18 cellular contexts compared by ENCODE assay signal in genomic region chr13:58160980-58161379, GRCh38.
DNase-seq lines count a peak whose midpoint lies in the region; ATAC-seq and TF ChIP-seq lines count a peak whose summit lies in the region.
"Had no signal": no experiment of that assay in that cellular context is flagged by ENCODE, and none has a peak within 500 bp of the region (broad histone marks: within the 10 kb centered on the region; RNA-seq: fewer than 3 reads in every experiment).

No MANE protein-coding gene starts in this region.

- no peaks in the 10 kb centered on the region for H3K4me1 ChIP-seq in GM23338 (ENCODE audit: insufficient read depth)
- no peaks in the 10 kb centered on the region for H3K4me1 ChIP-seq in HEK293 (ENCODE audit: control insufficient read depth, insufficient read depth, low read length)
- peaks cover 13% of the 10 kb centered on the region for H3K4me1 ChIP-seq in neuron (ENCODE audit: insufficient read depth, low read length)
- H3K4me1 ChIP-seq: A549; BLaER1 treated with 17β-estradiol and CSF1 and Interleukin-3, amounts not matched to agents 10 nM and 100 nM; Caco-2 had no signal

- H3K4me1 Mint-ChIP-seq in GM23338 (peaks cover 2% of the 10 kb centered on the region; the same call in 1 of the 3 replicates), nephron progenitor cell (no peaks in the 10 kb centered on the region)
- H3K4me1 Mint-ChIP-seq: B cell had no signal

- no peaks in the 10 kb centered on the region for H3K9me3 ChIP-seq in HEK293 (ENCODE audit: control insufficient read depth, insufficient read depth, low read depth, low read length)
- no peaks in the 10 kb centered on the region for H3K9me3 ChIP-seq in neuron (ENCODE audit: low read length)
- H3K9me3 ChIP-seq: A549; BLaER1 treated with 17β-estradiol and CSF1 and Interleukin-3, amounts not matched to agents 10 nM and 100 nM; Caco-2 had no signal

- H3K27me3 ChIP-seq in GM23338 (ENCODE audit: insufficient read depth) = no peaks in the 10 kb centered on the region
- H3K27me3 ChIP-seq in neuron (ENCODE audit: insufficient read depth, low read length) = no peaks in the 10 kb centered on the region
- H3K27me3 ChIP-seq: BLaER1 treated with 17β-estradiol and CSF1 and Interleukin-3, amounts not matched to agents 10 nM and 100 nM had no signal

- H3K4me3 ChIP-seq in GM23338 = no peak overlapping the region
- no peak overlapping the region for H3K4me3 ChIP-seq in HEK293 (ENCODE audit: low read depth, low read length)
- no peak overlapping the region for H3K4me3 ChIP-seq in neuron (ENCODE audit: low read length)
- H3K4me3 ChIP-seq: A549; BLaER1 treated with 17β-estradiol and CSF1 and Interleukin-3, amounts not matched to agents 10 nM and 100 nM had no signal

- POLR2A ChIA-PET in HEK293 (lab: Yijun Ruan, JAX) = no interaction called here

- no peaks in the 10 kb centered on the region for H3K36me3 ChIP-seq in GM23338 (ENCODE audit: insufficient read depth)
- H3K36me3 ChIP-seq in HEK293 (ENCODE audit: control insufficient read depth in 2 of 2, insufficient read depth in 1 of 2, low read length in 2 of 2) = no peaks in the 10 kb centered on the region
- H3K36me3 ChIP-seq in neuron (ENCODE audit: insufficient read depth, low read length) = no peaks in the 10 kb centered on the region
- H3K36me3 ChIP-seq: BLaER1 treated with 17β-estradiol and CSF1 and Interleukin-3, amounts not matched to agents 10 nM and 100 nM had no signal

- ATAC-seq in GM23338 (no peak), HG02973 (IDR thresholded peaks at IDR 0.05; ENCODE audit: unreplicated experiment) (no peak)
- ATAC-seq: A549; CD8-positive, alpha-beta T cell had no signal

- no peaks in the 10 kb centered on the region for H4K20me1 ChIP-seq in GM23338 (replicated peaks; ENCODE audit: insufficient read depth)
- H4K20me1 ChIP-seq: BLaER1 treated with 17β-estradiol and CSF1 and Interleukin-3, amounts not matched to agents 10 nM and 100 nM had no signal

- DNase-seq in GM23338 (ENCODE audit: low spot score) = no peak
- DNase-seq in nephron progenitor cell = no peak
- no peak for DNase-seq in erythroblast (lab: John Stamatoyannopoulos, UW)
- no peak for DNase-seq in 8988T
- DNase-seq: AML-193; Caco-2; Calu3; CD4-positive, alpha-beta T cell; CD8-positive, alpha-beta T cell; DMS79 treated with DMSO at 0.1 percent for 48 hours; GF-D8 had no signal

- CTCF ChIA-PET in HEK293 (lab: Yijun Ruan, JAX) = no interaction called here

- TF ChIP-seq CTCF in GM23338 (conservative IDR thresholded peaks at IDR 0.05; ENCODE audit: low read depth in 2 of 2) (no peak), HEK293 (tag by site-specific recombination; IDR thresholded peaks at IDR 0.05) (no peak), nephron progenitor cell (IDR thresholded peaks at IDR 0.05) (no peak)

- H3K9me3 Mint-ChIP-seq in GM23338 = no peaks in the 10 kb centered on the region
- H3K9me3 Mint-ChIP-seq in nephron progenitor cell = no peaks in the 10 kb centered on the region

- no peaks in the 10 kb centered on the region for H3K9me2 ChIP-seq in GM23338 (ENCODE audit: insufficient read depth)

- H3K36me3 Mint-ChIP-seq in GM23338 (ENCODE audit: low read depth) = no peaks in the 10 kb centered on the region
- no peaks in the 10 kb centered on the region for H3K36me3 Mint-ChIP-seq in nephron progenitor cell (ENCODE audit: low read depth)
- H3K36me3 Mint-ChIP-seq: CD8-positive, alpha-beta T cell had no signal

- H3K27ac ChIP-seq in GM23338 (ENCODE audit: low read depth) (no peak overlapping the region), HEK293 (ENCODE audit: extremely low read depth, low read depth, low read length) (no peak overlapping the region)
- H3K27ac ChIP-seq: A549; BLaER1 treated with 17β-estradiol and CSF1 and Interleukin-3, amounts not matched to agents 10 nM and 100 nM; C4-2B had no signal

- H3K4me2 ChIP-seq in GM23338 = no peak overlapping the region
- H3K4me2 ChIP-seq: A549; BLaER1 treated with 17β-estradiol and CSF1 and Interleukin-3, amounts not matched to agents 10 nM and 100 nM had no signal

- H3K4me3 Mint-ChIP-seq in GM23338 (no peak overlapping the region), nephron progenitor cell (no peak overlapping the region)
- H3K4me3 Mint-ChIP-seq: B cell; CD4-positive, alpha-beta T cell; CD8-positive, alpha-beta T cell had no signal

- H3K27me3 Mint-ChIP-seq in GM23338 (ENCODE audit: insufficient read depth, low read depth, poor library complexity) = peaks cover 2% of the 10 kb centered on the region
- no peaks in the 10 kb centered on the region for H3K27me3 Mint-ChIP-seq in nephron progenitor cell (ENCODE audit: low read depth, poor library complexity)
- H3K27me3 Mint-ChIP-seq: B cell; CD4-positive, alpha-beta T cell had no signal

- H3K79me2 ChIP-seq in GM23338 (replicated peaks; ENCODE audit: insufficient read depth) = no peaks in the 10 kb centered on the region

- H3K27ac Mint-ChIP-seq in GM23338 = no peak overlapping the region
- H3K27ac Mint-ChIP-seq in nephron progenitor cell = peak overlapping the region; percentile 59
- H3K27ac Mint-ChIP-seq: B cell; CD4-positive, alpha-beta T cell; CD8-positive, alpha-beta T cell had no signal

- no peak for TF ChIP-seq POLR2A in erythroblast (IDR thresholded peaks at IDR 0.05; ENCODE audit: low read length)

- no peaks in the 10 kb centered on the region for H3F3A ChIP-seq in GM23338 (replicated peaks; ENCODE audit: low read depth)

- peak overlapping the region; percentile 86; the same call in 1 of the 2 replicates for H2AFZ ChIP-seq in GM23338
- peak overlapping the region; percentile 26 for H2AFZ ChIP-seq in neuron (ENCODE audit: low read depth, low read length)

TF ChIP-seq in GM23338, 12 proteins besides CTCF, POLR2A, EP300 and RAD21 (continues in another document):
- TF ChIP-seq EZH2phosphoT487 (IDR thresholded peaks at IDR 0.05; ENCODE audit: unreplicated experiment) (no peak), ZNF114 (CRISPR knock-in tag; IDR thresholded peaks at IDR 0.05) (no peak), NANOG (IDR thresholded peaks at IDR 0.05; ENCODE audit: borderline replicate concordance) (no peak)

TF ChIP-seq in HEK293, 187 proteins besides CTCF, POLR2A, EP300 and RAD21:
- TF ChIP-seq ZNF10 (tag by site-specific recombination; IDR thresholded peaks at IDR 0.05) = no peak
- TF ChIP-seq ZNF624 (tag by site-specific recombination; IDR thresholded peaks at IDR 0.05) = no peak
- no peak for TF ChIP-seq ZNF785 (tag by site-specific recombination; IDR thresholded peaks at IDR 0.05)
- TF ChIP-seq, protein P1, sequence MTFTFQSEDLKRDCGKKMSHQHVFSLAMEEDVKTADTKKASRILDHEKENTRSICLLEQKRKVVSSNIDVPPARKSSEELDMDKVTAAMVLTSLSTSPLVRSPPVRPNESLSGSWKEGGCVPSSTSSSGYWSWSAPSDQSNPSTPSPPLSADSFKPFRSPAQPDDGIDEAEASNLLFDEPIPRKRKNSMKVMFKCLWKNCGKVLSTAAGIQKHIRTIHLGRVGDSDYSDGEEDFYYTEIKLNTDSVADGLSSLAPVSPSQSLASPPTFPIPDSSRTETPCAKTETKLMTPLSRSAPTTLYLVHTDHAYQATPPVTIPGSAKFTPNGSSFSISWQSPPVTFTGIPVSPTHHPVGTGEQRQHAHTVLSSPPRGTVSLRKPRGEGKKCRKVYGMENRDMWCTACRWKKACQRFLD (tag by site-specific recombination; IDR thresholded peaks at IDR 0.05) = no peak
- no peak for TF ChIP-seq ZNF692 (tag by site-specific recombination; IDR thresholded peaks at IDR 0.05)
- TF ChIP-seq ZNF416 (tag by site-specific recombination; IDR thresholded peaks at IDR 0.05) = no peak
- no peak for TF ChIP-seq ZNF561 (tag by site-specific recombination; IDR thresholded peaks at IDR 0.05; ENCODE audit: borderline replicate concordance)
- TF ChIP-seq ZNF585B (tag by site-specific recombination; IDR thresholded peaks at IDR 0.05) = no peak
- TF ChIP-seq ZNF76 (tag by site-specific recombination; IDR thresholded peaks at IDR 0.05; ENCODE audit: borderline replicate concordance, low read depth) = no peak
- no peak for TF ChIP-seq ZNF776 (tag by site-specific recombination; IDR thresholded peaks at IDR 0.05; ENCODE audit: borderline replicate concordance)
- peak; percentile 42; the same call in 1 of the 2 replicates for TF ChIP-seq ZNF366 (tag by site-specific recombination; conservative IDR thresholded peaks at IDR 0.05)
- TF ChIP-seq ZNF169 (tag by site-specific recombination; IDR thresholded peaks at IDR 0.05) = no peak
- TF ChIP-seq PRDM1 (tag by site-specific recombination; IDR thresholded peaks at IDR 0.05) = 0 out of 2 replicates have a peak, but pooled peaks have one; percentile 30
TF ChIP-seq in HEK293: peak in this region for 2.
